ENCODE assay signal across 2 cellular contexts in the genomic region with DNA sequence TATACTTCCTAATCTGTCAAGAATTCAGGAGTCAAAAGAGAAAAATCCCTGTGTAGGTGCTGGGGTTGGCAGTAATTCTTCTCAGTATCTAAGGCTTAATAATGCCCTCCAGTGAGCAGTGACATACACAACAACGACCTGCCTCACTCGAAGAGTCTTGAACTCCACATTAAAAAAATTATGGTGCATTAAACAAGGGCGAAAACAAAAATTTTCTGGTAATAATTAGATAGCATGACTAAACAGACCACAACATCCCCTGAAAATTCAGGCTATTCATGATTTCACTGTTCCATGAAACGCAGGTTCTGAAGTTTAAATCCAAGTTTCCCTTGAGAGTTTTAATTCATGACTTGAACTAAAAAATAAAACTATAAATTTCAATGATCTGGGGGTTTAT.
TF ChIP-seq lines count a peak whose summit lies in the region.

No MANE protein-coding gene starts in this region.

TF ChIP-seq in SK-N-SH, 30 proteins besides CTCF, POLR2A, EP300 and RAD21 (continued from another document):
- TF ChIP-seq, protein P1, sequence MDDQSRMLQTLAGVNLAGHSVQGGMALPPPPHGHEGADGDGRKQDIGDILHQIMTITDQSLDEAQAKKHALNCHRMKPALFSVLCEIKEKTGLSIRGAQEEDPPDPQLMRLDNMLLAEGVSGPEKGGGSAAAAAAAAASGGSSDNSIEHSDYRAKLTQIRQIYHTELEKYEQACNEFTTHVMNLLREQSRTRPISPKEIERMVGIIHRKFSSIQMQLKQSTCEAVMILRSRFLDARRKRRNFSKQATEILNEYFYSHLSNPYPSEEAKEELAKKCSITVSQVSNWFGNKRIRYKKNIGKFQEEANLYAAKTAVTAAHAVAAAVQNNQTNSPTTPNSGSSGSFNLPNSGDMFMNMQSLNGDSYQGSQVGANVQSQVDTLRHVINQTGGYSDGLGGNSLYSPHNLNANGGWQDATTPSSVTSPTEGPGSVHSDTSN (IDR thresholded peaks at IDR 0.05): no peak
- no peak for TF ChIP-seq EZH2phosphoT487 (IDR thresholded peaks at IDR 0.05; ENCODE audit: borderline replicate concordance, low read depth)
- no peak for TF ChIP-seq SIN3A (IDR thresholded peaks at IDR 0.05; ENCODE audit: borderline replicate concordance, low read depth, low read length)
- TF ChIP-seq, protein P2, sequence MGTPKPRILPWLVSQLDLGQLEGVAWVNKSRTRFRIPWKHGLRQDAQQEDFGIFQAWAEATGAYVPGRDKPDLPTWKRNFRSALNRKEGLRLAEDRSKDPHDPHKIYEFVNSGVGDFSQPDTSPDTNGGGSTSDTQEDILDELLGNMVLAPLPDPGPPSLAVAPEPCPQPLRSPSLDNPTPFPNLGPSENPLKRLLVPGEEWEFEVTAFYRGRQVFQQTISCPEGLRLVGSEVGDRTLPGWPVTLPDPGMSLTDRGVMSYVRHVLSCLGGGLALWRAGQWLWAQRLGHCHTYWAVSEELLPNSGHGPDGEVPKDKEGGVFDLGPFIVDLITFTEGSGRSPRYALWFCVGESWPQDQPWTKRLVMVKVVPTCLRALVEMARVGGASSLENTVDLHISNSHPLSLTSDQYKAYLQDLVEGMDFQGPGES (IDR thresholded peaks at IDR 0.05; ENCODE audit: low read depth, low read length): no peak
- no peak for TF ChIP-seq RFX5 (IDR thresholded peaks at IDR 0.05; ENCODE audit: low read length)
- no peak for TF ChIP-seq YY1 (IDR thresholded peaks at IDR 0.05; ENCODE audit: low read depth)
- TF ChIP-seq SMC3 (IDR thresholded peaks at IDR 0.05; ENCODE audit: low read depth, low read length): no peak
- TF ChIP-seq, protein P3, sequence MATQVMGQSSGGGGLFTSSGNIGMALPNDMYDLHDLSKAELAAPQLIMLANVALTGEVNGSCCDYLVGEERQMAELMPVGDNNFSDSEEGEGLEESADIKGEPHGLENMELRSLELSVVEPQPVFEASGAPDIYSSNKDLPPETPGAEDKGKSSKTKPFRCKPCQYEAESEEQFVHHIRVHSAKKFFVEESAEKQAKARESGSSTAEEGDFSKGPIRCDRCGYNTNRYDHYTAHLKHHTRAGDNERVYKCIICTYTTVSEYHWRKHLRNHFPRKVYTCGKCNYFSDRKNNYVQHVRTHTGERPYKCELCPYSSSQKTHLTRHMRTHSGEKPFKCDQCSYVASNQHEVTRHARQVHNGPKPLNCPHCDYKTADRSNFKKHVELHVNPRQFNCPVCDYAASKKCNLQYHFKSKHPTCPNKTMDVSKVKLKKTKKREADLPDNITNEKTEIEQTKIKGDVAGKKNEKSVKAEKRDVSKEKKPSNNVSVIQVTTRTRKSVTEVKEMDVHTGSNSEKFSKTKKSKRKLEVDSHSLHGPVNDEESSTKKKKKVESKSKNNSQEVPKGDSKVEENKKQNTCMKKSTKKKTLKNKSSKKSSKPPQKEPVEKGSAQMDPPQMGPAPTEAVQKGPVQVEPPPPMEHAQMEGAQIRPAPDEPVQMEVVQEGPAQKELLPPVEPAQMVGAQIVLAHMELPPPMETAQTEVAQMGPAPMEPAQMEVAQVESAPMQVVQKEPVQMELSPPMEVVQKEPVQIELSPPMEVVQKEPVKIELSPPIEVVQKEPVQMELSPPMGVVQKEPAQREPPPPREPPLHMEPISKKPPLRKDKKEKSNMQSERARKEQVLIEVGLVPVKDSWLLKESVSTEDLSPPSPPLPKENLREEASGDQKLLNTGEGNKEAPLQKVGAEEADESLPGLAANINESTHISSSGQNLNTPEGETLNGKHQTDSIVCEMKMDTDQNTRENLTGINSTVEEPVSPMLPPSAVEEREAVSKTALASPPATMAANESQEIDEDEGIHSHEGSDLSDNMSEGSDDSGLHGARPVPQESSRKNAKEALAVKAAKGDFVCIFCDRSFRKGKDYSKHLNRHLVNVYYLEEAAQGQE (IDR thresholded peaks at IDR 0.05; ENCODE audit: low read depth, low read length): no peak
- TF ChIP-seq FOXJ3 (CRISPR knock-in tag; IDR thresholded peaks at IDR 0.05): no peak
- TF ChIP-seq, protein P4, sequence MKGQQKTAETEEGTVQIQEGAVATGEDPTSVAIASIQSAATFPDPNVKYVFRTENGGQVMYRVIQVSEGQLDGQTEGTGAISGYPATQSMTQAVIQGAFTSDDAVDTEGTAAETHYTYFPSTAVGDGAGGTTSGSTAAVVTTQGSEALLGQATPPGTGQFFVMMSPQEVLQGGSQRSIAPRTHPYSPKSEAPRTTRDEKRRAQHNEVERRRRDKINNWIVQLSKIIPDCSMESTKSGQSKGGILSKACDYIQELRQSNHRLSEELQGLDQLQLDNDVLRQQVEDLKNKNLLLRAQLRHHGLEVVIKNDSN (IDR thresholded peaks at IDR 0.05; ENCODE audit: borderline replicate concordance, low read depth): no peak
- no peak for TF ChIP-seq CHD2 (IDR thresholded peaks at IDR 0.05; ENCODE audit: low read length, partially characterized antibody)
- no peak for TF ChIP-seq MEF2A (IDR thresholded peaks at IDR 0.05; ENCODE audit: borderline replicate concordance, low read depth)
- TF ChIP-seq, protein P5, sequence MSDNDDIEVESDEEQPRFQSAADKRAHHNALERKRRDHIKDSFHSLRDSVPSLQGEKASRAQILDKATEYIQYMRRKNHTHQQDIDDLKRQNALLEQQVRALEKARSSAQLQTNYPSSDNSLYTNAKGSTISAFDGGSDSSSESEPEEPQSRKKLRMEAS (IDR thresholded peaks at IDR 0.05; ENCODE audit: low read depth): no peak

TF ChIP-seq in SK-N-SH treated with all-trans-retinoic acid at 6 μM for 48 hours, 23 proteins besides CTCF, POLR2A, EP300 and RAD21 (continued from another document):
- TF ChIP-seq, protein P6, sequence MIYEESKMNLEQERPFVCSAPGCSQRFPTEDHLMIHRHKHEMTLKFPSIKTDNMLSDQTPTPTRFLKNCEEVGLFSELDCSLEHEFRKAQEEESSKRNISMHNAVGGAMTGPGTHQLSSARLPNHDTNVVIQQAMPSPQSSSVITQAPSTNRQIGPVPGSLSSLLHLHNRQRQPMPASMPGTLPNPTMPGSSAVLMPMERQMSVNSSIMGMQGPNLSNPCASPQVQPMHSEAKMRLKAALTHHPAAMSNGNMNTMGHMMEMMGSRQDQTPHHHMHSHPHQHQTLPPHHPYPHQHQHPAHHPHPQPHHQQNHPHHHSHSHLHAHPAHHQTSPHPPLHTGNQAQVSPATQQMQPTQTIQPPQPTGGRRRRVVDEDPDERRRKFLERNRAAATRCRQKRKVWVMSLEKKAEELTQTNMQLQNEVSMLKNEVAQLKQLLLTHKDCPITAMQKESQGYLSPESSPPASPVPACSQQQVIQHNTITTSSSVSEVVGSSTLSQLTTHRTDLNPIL (CRISPR knock-in tag; IDR thresholded peaks at IDR 0.05; ENCODE audit: low read depth): no peak
- TF ChIP-seq BACH2 (CRISPR knock-in tag; IDR thresholded peaks at IDR 0.05; ENCODE audit: borderline replicate concordance): no peak
